ENCODE assay signal across 14 cellular contexts in the genomic region with DNA sequence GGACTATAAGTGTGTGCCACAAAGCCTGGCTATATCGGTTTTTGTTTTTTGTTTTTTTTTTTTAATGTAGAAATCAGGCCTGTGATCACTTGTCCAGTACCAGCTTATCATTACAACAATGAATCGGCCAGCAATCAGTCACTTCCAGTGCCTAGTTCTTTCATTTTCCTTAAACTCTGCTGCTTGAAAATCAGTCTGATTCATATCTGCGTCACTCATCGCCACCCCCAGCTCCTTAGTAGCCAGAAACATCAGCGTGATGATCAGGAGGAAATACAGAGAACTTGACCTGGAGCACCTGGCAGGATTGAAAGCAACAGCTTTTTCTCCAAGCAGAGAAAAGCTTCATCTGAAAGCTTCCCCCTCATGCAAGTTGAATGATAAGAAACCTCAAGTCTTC.
DNase-seq lines count a peak whose midpoint lies in the region; ATAC-seq, FAIRE-seq and TF ChIP-seq lines count a peak whose summit lies in the region.
"Had no signal": no experiment of that assay in that cellular context is flagged by ENCODE, and none has a peak within 500 bp of the region (broad histone marks: within the 10 kb centered on the region; RNA-seq: fewer than 3 reads in every experiment).

No MANE protein-coding gene starts in this region.

- H3K9me3 ChIP-seq in body of pancreas (no peaks in the 10 kb centered on the region), small intestine (ENCODE audit: control insufficient read depth, low read depth) (no peaks in the 10 kb centered on the region), left lung (no peaks in the 10 kb centered on the region)
- H3K9me3 ChIP-seq: thoracic aorta had no signal

- intact Hi-C loops in body of pancreas (cut with DNase I), result no loop called here
- intact Hi-C loops in left lung (cut with DNase I), result no loop called here

- WGBS in body of pancreas, 2 donors, result 71 to 80% methylated on average over 5 of the region's 5 CpGs
- 41 to 63% (median 54%) methylated on average over 5 of the region's 5 CpGs for WGBS in small intestine, 3 donors

- H3K27ac ChIP-seq in body of pancreas (peak overlapping the region in 1 of 4 donors; percentile 70), small intestine (ENCODE audit: low read depth in 1 of 2, low read length in 1 of 2) (peak overlapping the region in 1 of 2 donors; percentile 33), left lung (no peak overlapping the region)
- H3K27ac ChIP-seq: thoracic aorta had no signal

- FAIRE-seq in small intestine (lab: Jason Lieb, UNC), result no peak
- FAIRE-seq: A204.1 had no signal

- peaks cover 12% of the 10 kb centered on the region for H3K4me1 ChIP-seq in body of pancreas
- H3K4me1 ChIP-seq in small intestine (ENCODE audit: control insufficient read depth in 2 of 2, insufficient read depth in 1 of 2, low read depth in 1 of 2, low read length in 1 of 2), result peaks cover 0 to 9% of the 10 kb centered on the region in 2 donors
- H3K4me1 ChIP-seq in left lung, result peaks cover 8 to 31% of the 10 kb centered on the region in 2 donors

- H3K27me3 ChIP-seq in body of pancreas (no peaks in the 10 kb centered on the region), small intestine (ENCODE audit: control insufficient read depth in 2 of 2, insufficient read depth in 2 of 2, low read length in 2 of 2) (no peaks in the 10 kb centered on the region), left lung (no peaks in the 10 kb centered on the region)

- H3K4me3 ChIP-seq in cardiac fibroblast (replicated peaks in 1 of 2; ENCODE audit: low read depth in 2 of 2, low read length in 2 of 2) (no peak overlapping the region), body of pancreas (no peak overlapping the region), small intestine (ENCODE audit: low read depth in 1 of 2, low read length in 2 of 2) (no peak overlapping the region), left lung (no peak overlapping the region)
- H3K4me3 ChIP-seq: thoracic aorta had no signal

- H3K36me3 ChIP-seq in body of pancreas (replicated peaks in 1 of 2; ENCODE audit: insufficient read depth in 1 of 2, low read depth in 2 of 2) (peaks cover 0 to 2% of the 10 kb centered on the region in 2 donors), small intestine (ENCODE audit: control insufficient read depth in 2 of 2, insufficient read depth in 2 of 2, low read length in 2 of 2) (no peaks in the 10 kb centered on the region), left lung (peaks cover 3 to 33% of the 10 kb centered on the region in 2 donors)

- TF ChIP-seq CTCF in cardiac fibroblast (IDR thresholded peaks at IDR 0.05; ENCODE audit: low read depth, low read length) (no peak), body of pancreas (IDR thresholded peaks at IDR 0.05) (no peak), left lung (IDR thresholded peaks at IDR 0.05) (no peak)

- no peak for TF ChIP-seq POLR2A in body of pancreas (IDR thresholded peaks at IDR 0.05)

- ATAC-seq in body of pancreas, result no peak
- no peak for ATAC-seq in left lung
- ATAC-seq: activated CD4-positive, alpha-beta T cell treated with anti-CD3 and anti-CD28 coated beads for 36 hours had no signal

- DNase-seq in A172 (ENCODE audit: low spot score) (peak; percentile 88), LHCN-M2 (ENCODE audit: low read depth) (peak; percentile 79), cardiac fibroblast (ENCODE audit: low read depth in 2 of 2) (peak; percentile 27 to 86), kidney tubule cell (ENCODE audit: low spot score) (peak; percentile 93), body of pancreas (no peak), small intestine (no peak), left lung (no peak)
- DNase-seq in stimulated activated CD4-positive, alpha-beta T cell treated with anti-CD3 and anti-CD28 coated beads, Interleukin-4, amount 100 ng/mL, for 24 hours, result no peak
- DNase-seq: activated CD4-positive, alpha-beta T cell treated with anti-CD3 and anti-CD28 coated beads for 36 hours; activated T-cell treated with anti-CD3 and anti-CD28 coated beads, Interleukin-2, amount 50 U/mL, for 24 hours; anterior cingulate cortex; Kasumi-1 had no signal

Comparison
In these comparisons a context has a peak if more than half of its experiments do, and no peak if none do; other contexts are left out.
1. DNase-seq: peak in A172 (single experiment), LHCN-M2 (single experiment), cardiac fibroblast (2 of 2) and kidney tubule cell (single experiment); none in body of pancreas (0 of 4), stimulated activated CD4-positive, alpha-beta T cell treated with anti-CD3 and anti-CD28 coated beads, Interleukin-4, amount 100 ng/mL, for 24 hours (single experiment), small intestine (single experiment) and left lung (0 of 2).